Comparison of ENCODE assay signal across 18 cellular contexts in the genomic region with DNA sequence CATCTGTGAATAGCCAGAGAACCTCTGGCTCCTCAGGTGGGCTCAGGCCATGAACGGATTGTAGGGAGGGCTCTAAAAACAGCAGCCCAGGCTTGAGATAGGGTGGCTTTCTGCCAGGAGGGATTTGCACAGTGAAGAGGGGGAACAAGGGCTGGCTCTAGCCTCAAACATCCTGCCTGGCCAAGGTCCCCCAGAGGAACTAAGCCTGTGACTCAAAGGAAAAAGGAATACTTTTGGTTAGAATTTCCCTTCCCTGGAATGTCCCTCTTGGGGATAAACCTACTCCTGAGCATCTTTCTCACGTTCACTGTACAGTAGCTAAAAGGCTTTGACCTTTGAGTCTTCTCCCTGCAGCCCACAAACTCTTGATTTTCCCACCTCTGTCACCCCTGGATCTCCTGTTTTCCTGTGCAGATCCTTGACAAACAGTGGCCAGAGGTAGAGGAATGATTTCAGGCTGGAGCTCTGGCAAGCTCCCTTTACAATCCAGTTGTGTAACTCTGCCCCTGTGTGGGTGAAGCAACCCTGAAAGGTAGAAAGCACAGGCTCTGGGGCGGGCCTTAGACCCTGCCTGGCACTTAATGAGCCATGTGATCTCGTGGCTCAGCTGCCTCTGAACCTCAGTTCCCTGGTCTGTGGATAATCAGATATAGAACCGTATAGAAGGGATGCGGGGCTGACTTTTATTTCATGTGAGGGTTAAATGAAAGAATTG. TPM values are rescaled to one million over a fixed set of nuclear protein-coding genes. Genes with fewer than 3 reads are reported as not detected.
DNase-seq lines count a peak whose midpoint lies in the region; ATAC-seq and TF ChIP-seq lines count a peak whose summit lies in the region.
"Had no signal": no experiment of that assay in that cellular context is flagged by ENCODE, and none has a peak within 500 bp of the region (broad histone marks: within the 10 kb centered on the region; RNA-seq: fewer than 3 reads in every experiment).

No MANE protein-coding gene starts in this region.

- H3K4me1 ChIP-seq in ACC112 (ENCODE audit: control insufficient read depth, insufficient read depth, low read length, unreplicated experiment) (peaks cover 16% of the 10 kb centered on the region), foreskin keratinocyte (no peaks in the 10 kb centered on the region)
- H3K4me1 ChIP-seq: ascending aorta had no signal

- no peak for TF ChIP-seq CTCF in foreskin keratinocyte (conservative IDR thresholded peaks at IDR 0.05)

- H3K79me2 ChIP-seq in ACC112 (ENCODE audit: control insufficient read depth, insufficient read depth, low read length, unreplicated experiment): no peaks in the 10 kb centered on the region

- H3K27me3 ChIP-seq in ACC112 (ENCODE audit: insufficient read depth, low read length): no peaks in the 10 kb centered on the region
- no peaks in the 10 kb centered on the region for H3K27me3 ChIP-seq in foreskin keratinocyte
- H3K27me3 ChIP-seq: ascending aorta had no signal

- ATAC-seq in foreskin keratinocyte: no peak
- no peak for ATAC-seq in GM19035 (IDR thresholded peaks at IDR 0.05; ENCODE audit: unreplicated experiment)
- no peak for ATAC-seq in HG02973 (IDR thresholded peaks at IDR 0.05; ENCODE audit: unreplicated experiment)

- no peak overlapping the region for H2AFZ ChIP-seq in ACC112 (ENCODE audit: low read length, unreplicated experiment)

- peak; percentile 25 for DNase-seq in HCEC 1CT
- peak; percentile 85 for DNase-seq in astrocyte of the hippocampus (ENCODE audit: low read depth, low spot score)
- DNase-seq in left kidney (ENCODE audit: low read depth, low spot score): peak; percentile 59
- no peak for DNase-seq in foreskin keratinocyte
- DNase-seq in ecto neural progenitor cell (ENCODE audit: low spot score): no peak
- DNase-seq: activated T-cell treated with anti-CD3 and anti-CD28 coated beads, Interleukin-2, amount 50 U/mL, for 48 hours; DMS79 treated with DMSO at 0.1 percent for 48 hours; NCI-H1436; NCI-H748 treated with DMSO at 0.1 percent for 48 hours; posterior cingulate gyrus; SIG-M5; stimulated activated CD4-positive, alpha-beta T cell treated with anti-CD3 and anti-CD28 coated beads, Interleukin-4, amount 100 ng/mL, for 1 hour; stimulated activated naive CD4-positive, alpha-beta T cell treated with Interleukin-2 at 50 U/mL for 16 hours had no signal

- H3K4me3 ChIP-seq in ACC112 (ENCODE audit: low read depth, low read length): no peak overlapping the region
- H3K4me3 ChIP-seq: ascending aorta, HAP-1 had no signal

- H3K27ac ChIP-seq in ACC112 (ENCODE audit: low read depth, low read length): peak overlapping the region; percentile 64
- H3K27ac ChIP-seq in foreskin keratinocyte: no peak overlapping the region
- H3K27ac ChIP-seq: ascending aorta had no signal

- no peaks in the 10 kb centered on the region for H3K36me3 ChIP-seq in ACC112 (ENCODE audit: insufficient read depth, low read length)
- H3K36me3 ChIP-seq: HAP-1 had no signal

RNA-seq across cellular contexts. Expression of gene SEC61B, which starts 17.4 kb away (rescaled TPM):
- total RNA-seq in foreskin keratinocyte: 220 and 254 TPM in 2 replicates
- polyA plus RNA-seq in foreskin keratinocyte: 340 and 400 TPM in 2 replicates

RNA-seq across cellular contexts. Expression of gene ALG2, which starts 17.8 kb away (rescaled TPM):
- 30.0 and 32.1 TPM in 2 replicates for total RNA-seq in foreskin keratinocyte
- polyA plus RNA-seq in foreskin keratinocyte: 21.8 and 23.9 TPM in 2 replicates

Comparison
In these comparisons a context has a peak if more than half of its experiments do, and no peak if none do; other contexts are left out.
1. DNase-seq: peak in HCEC 1CT (single experiment), astrocyte of the hippocampus (single experiment) and left kidney (single experiment); none in foreskin keratinocyte (0 of 2) and ecto neural progenitor cell (single experiment).